19 cellular contexts compared by ENCODE assay signal in the genomic region with DNA sequence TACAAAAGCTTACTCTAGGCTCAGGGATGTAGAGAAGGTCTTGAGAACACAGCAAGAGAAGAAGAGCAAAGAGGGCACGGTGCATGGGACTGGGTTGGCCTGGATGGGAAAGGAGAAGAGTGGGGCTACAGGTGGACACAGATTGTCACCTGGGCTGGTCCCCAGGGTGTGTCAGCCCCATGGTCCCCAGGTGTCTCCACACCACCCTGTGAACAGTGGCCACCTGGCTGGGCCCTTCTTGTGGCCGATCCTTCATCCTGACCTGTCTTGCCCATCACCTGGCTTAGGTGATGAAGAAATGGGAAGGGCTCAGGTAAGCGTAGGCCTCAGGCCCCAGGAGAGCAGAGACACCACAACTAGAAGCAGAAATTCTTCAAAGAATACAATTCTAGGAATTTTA.
"Had no signal": no experiment of that assay in that cellular context is flagged by ENCODE, and none has a peak within 500 bp of the region (broad histone marks: within the 10 kb centered on the region; RNA-seq: fewer than 3 reads in every experiment).

No MANE protein-coding gene starts in this region.

- ATAC-seq: activated CD4-positive, alpha-beta T cell treated with anti-CD3 and anti-CD28 coated beads for 36 hours; activated CD8-positive, alpha-beta T cell treated with anti-CD3 and anti-CD28 coated beads for 36 hours; Panc1 had no signal

- H3K27ac Mint-ChIP-seq: activated CD4-positive, alpha-beta T cell treated with anti-CD3 and anti-CD28 coated beads for 36 hours; activated CD8-positive, alpha-beta T cell treated with anti-CD3 and anti-CD28 coated beads for 36 hours; activated naive CD8-positive, alpha-beta T cell treated with anti-CD3 and anti-CD28 coated beads, Interleukin-2, amount 10 ng/mL, durations not matched to agents 7 days and 5 days had no signal

- H3K36me3 Mint-ChIP-seq: activated naive CD8-positive, alpha-beta T cell treated with anti-CD3 and anti-CD28 coated beads, Interleukin-2, amount 10 ng/mL, durations not matched to agents 7 days and 5 days had no signal

- H3K4me3 Mint-ChIP-seq: activated CD4-positive, alpha-beta T cell treated with anti-CD3 and anti-CD28 coated beads for 36 hours; activated CD8-positive, alpha-beta T cell treated with anti-CD3 and anti-CD28 coated beads for 36 hours; activated naive CD8-positive, alpha-beta T cell treated with anti-CD3 and anti-CD28 coated beads, Interleukin-2, amount 10 ng/mL, durations not matched to agents 7 days and 5 days had no signal

- H3K9me3 Mint-ChIP-seq: activated CD8-positive, alpha-beta T cell treated with anti-CD3 and anti-CD28 coated beads for 36 hours; activated naive CD8-positive, alpha-beta T cell treated with anti-CD3 and anti-CD28 coated beads, Interleukin-2, amount 10 ng/mL, durations not matched to agents 7 days and 5 days had no signal

- H3K4me1 Mint-ChIP-seq: activated CD4-positive, alpha-beta T cell treated with anti-CD3 and anti-CD28 coated beads for 36 hours; activated naive CD8-positive, alpha-beta T cell treated with anti-CD3 and anti-CD28 coated beads, Interleukin-2, amount 10 ng/mL, durations not matched to agents 7 days and 5 days had no signal

- DNase-seq: activated CD4-positive, alpha-beta T cell treated with anti-CD3 and anti-CD28 coated beads for 36 hours; activated CD8-positive, alpha-beta memory T cell treated with anti-CD3 and anti-CD28 coated beads, Interleukin-2, amount 50 U/mL, for 4 hours; activated CD8-positive, alpha-beta T cell treated with anti-CD3 and anti-CD28 coated beads for 36 hours; activated naive CD4-positive, alpha-beta T cell treated with anti-CD3 and anti-CD28 coated beads, Interleukin-2, amount 50 U/mL, for 16 hours; activated naive CD8-positive, alpha-beta T cell treated with anti-CD3 and anti-CD28 coated beads, Interleukin-2, amount 10 ng/mL, durations not matched to agents 7 days and 5 days; adrenal gland; aorta; central memory CD4-positive, alpha-beta T cell; NCI-H1105; NCI-H1436; NCI-H2029 treated with DMSO at 0.1 percent for 48 hours; NCI-H748 treated with DMSO at 0.1 percent for 48 hours; NK-92 treated with Interleukin-12 subunit alpha and Interleukin-12 subunit beta, amount 100 ng/mL, for 24 hours; OCI-M1; Right ventricle myocardium superior; SJCRH30; SK-N-SH; T-helper 1 cell had no signal
